ENCODE assay signal across 19 cellular contexts in the genomic region with DNA sequence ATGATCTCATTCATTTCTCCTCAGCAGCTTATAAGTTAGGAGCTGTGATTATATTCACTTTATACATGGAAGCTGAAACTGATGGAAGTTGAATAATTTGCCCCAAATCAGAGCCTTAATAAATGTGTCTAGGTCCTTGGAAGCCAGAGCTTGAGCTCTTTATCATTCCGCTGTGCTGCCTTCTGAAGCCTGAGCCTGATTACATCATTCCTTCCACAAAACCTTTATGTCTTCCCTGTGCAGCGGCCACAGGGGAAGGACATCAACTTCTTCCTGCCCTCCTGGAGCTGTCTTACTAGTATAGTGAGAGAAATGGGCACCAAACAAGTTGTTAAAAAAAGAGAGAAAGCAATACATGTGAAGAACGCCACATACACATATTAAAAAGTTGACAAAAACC. TPM values are rescaled to one million over a fixed set of nuclear protein-coding genes. Genes with fewer than 3 reads are reported as not detected.
A peak's percentile ranks its signal among the peaks of the same experiment; 100 is the strongest.
DNase-seq lines count a peak whose midpoint lies in the region; ATAC-seq, FAIRE-seq and TF ChIP-seq lines count a peak whose summit lies in the region.
"Had no signal": no experiment of that assay in that cellular context is flagged by ENCODE, and none has a peak within 500 bp of the region (broad histone marks: within the 10 kb centered on the region; RNA-seq: fewer than 3 reads in every experiment).

No MANE protein-coding gene starts in this region.

- no peak overlapping the region for H3K4ac ChIP-seq in H1 (replicated peaks; ENCODE audit: insufficient read length, low read depth, low read length)

- H3K36me3 ChIP-seq in BLaER1: 0 out of 2 replicates have a peak, but pooled peaks cover 3% of the 10 kb centered on the region
- no peaks in the 10 kb centered on the region for H3K36me3 ChIP-seq in CD8-positive, alpha-beta T cell (ENCODE audit: insufficient read depth, low read length)
- H3K36me3 ChIP-seq in H1 (ENCODE audit: control insufficient read depth in 2 of 4, insufficient read depth in 4 of 4, low read length in 3 of 4): no peaks in the 10 kb centered on the region
- H3K36me3 ChIP-seq: HAP-1 had no signal

- ATAC-seq in CD8-positive, alpha-beta T cell: no peak
- no peak for ATAC-seq in GM19452 (IDR thresholded peaks at IDR 0.05; ENCODE audit: unreplicated experiment)
- ATAC-seq: A549 had no signal

- H3K4me3 ChIP-seq in BLaER1 (no peak overlapping the region), H1 (ENCODE audit: extremely low read depth in 1 of 4, insufficient read depth in 2 of 4, low read depth in 3 of 4, low read length in 4 of 4) (no peak overlapping the region)
- no peak overlapping the region for H3K4me3 ChIP-seq in CD8-positive, alpha-beta T cell (ENCODE audit: low read depth, low read length)
- H3K4me3 ChIP-seq: A549, HAP-1 had no signal

- H3K9me3 Mint-ChIP-seq in CD8-positive, alpha-beta T cell: no peaks in the 10 kb centered on the region
- H3K9me3 Mint-ChIP-seq: IgD-negative memory B cell had no signal

- peaks cover 8% of the 10 kb centered on the region; the same call in 1 of the 2 replicates for H3K79me1 ChIP-seq in H1 (ENCODE audit: low read depth, low read length)

- no peak for TF ChIP-seq POLR2A in H1 (IDR thresholded peaks at IDR 0.05; ENCODE audit: control extremely low read depth in 1 of 2, low read depth in 2 of 2, low read length in 2 of 2)

- H3K27me3 Mint-ChIP-seq in CD8-positive, alpha-beta T cell (ENCODE audit: low read depth): no peaks in the 10 kb centered on the region

- POLR2A ChIA-PET in CD8-positive, alpha-beta T cell (lab: Charles Lee): interaction anchor here (0.6 to 1.4 kb wide), 6 partner anchors 8 to 78 kb away, joined by 3 to 5 read pairs (median 4); no protein-coding TSS in a partner anchor
- POLR2A ChIA-PET in H1 (lab: Charles Lee; ENCODE audit: partially characterized antibody): interaction anchor here (0.8 to 1.6 kb wide), 3 partner anchors 7 to 20 kb away, joined by 3 to 7 read pairs (median 6); partner anchors contain the start of gene TNRC6C

- peaks cover 9 to 96% of the 10 kb centered on the region in 2 experiments; a peak in 3 of 4 replicates for H3K79me2 ChIP-seq in H1 (ENCODE audit: control insufficient read depth in 1 of 2, insufficient read depth in 2 of 2, low read length in 2 of 2)

- H4K20me1 ChIP-seq in BLaER1: peaks cover 100% of the 10 kb centered on the region
- peaks cover 0 to 9% of the 10 kb centered on the region in 2 experiments for H4K20me1 ChIP-seq in H1 (replicated peaks in 1 of 2; ENCODE audit: control insufficient read depth in 1 of 2, insufficient read depth in 2 of 2, low read length in 2 of 2)

- peaks cover 6% of the 10 kb centered on the region for H3K36me3 Mint-ChIP-seq in CD8-positive, alpha-beta T cell
- H3K36me3 Mint-ChIP-seq: IgD-negative memory B cell had no signal

- no peak overlapping the region for H2BK120ac ChIP-seq in H1 (replicated peaks; ENCODE audit: low read depth, low read length)

- no peak overlapping the region for H4K91ac ChIP-seq in H1 (replicated peaks; ENCODE audit: insufficient read length, low read length)

- H4K5ac ChIP-seq in H1 (ENCODE audit: insufficient read length, low read depth, low read length): no peak overlapping the region

- H3K4me3 Mint-ChIP-seq in CD8-positive, alpha-beta T cell: no peak overlapping the region

- no peak overlapping the region for H2BK20ac ChIP-seq in H1 (ENCODE audit: low read length)

- intact Hi-C loops in CD8-positive, alpha-beta T cell (cut with DNase I, micrococcal nuclease): no loop called here

- no peak for FAIRE-seq in H1 (lab: Jason Lieb, UNC)
- FAIRE-seq: A549, G401.6 had no signal

- no peak overlapping the region for H2AK5ac ChIP-seq in H1 (ENCODE audit: low read depth, low read length)

- no peak overlapping the region for H4K8ac ChIP-seq in H1 (ENCODE audit: extremely low read depth, insufficient read depth, low read length)

- CTCF ChIA-PET in CD8-positive, alpha-beta T cell (lab: Charles Lee): interaction anchor here (0.7 to 4.2 kb wide), 2 partner anchors 45 to 48 kb away, joined by 3 to 35 read pairs; no protein-coding TSS in a partner anchor
- CTCF ChIA-PET in H1 (lab: Charles Lee; ENCODE audit: partially characterized antibody): interaction anchor here (0.5 to 2.0 kb wide), 3 partner anchors 48 to 195 kb away, joined by 3 to 8 read pairs (median 6); no protein-coding TSS in a partner anchor

- H3K56ac ChIP-seq in H1 (replicated peaks; ENCODE audit: insufficient read length, low read depth, low read length): no peak overlapping the region

- H2BK15ac ChIP-seq in H1 (ENCODE audit: low read length): no peak overlapping the region

- H3K18ac ChIP-seq in H1 (ENCODE audit: extremely low read depth, low read length): no peak overlapping the region

- H3K9me3 ChIP-seq in BLaER1 (no peaks in the 10 kb centered on the region), H1 (ENCODE audit: insufficient read depth in 2 of 2, low read depth in 1 of 2, low read length in 1 of 2) (no peaks in the 10 kb centered on the region)
- H3K9me3 ChIP-seq in CD8-positive, alpha-beta T cell (ENCODE audit: low read length): no peaks in the 10 kb centered on the region
- H3K9me3 ChIP-seq: A549, Caco-2, HAP-1 had no signal

- no peak overlapping the region for H3K14ac ChIP-seq in H1 (ENCODE audit: insufficient read length)

- peaks cover 3% of the 10 kb centered on the region for H3K23me2 ChIP-seq in H1 (ENCODE audit: low read depth, low read length)

- TF ChIP-seq CTCF in CD8-positive, alpha-beta T cell (IDR thresholded peaks at IDR 0.05): no peak
- TF ChIP-seq CTCF in H1 (IDR thresholded peaks at IDR 0.05; ENCODE audit: control extremely low read depth in 1 of 3, insufficient read depth in 1 of 3, low read depth in 1 of 3, low read length in 3 of 3): no peak

- H3K27ac ChIP-seq in BLaER1 (no peak overlapping the region), H1 (ENCODE audit: low read depth, low read length) (no peak overlapping the region)
- no peak overlapping the region for H3K27ac ChIP-seq in CD8-positive, alpha-beta T cell (ENCODE audit: low read depth, low read length)
- H3K27ac ChIP-seq: A549 had no signal

- H3K9ac ChIP-seq in BLaER1 (no peak overlapping the region), H1 (replicated peaks in 1 of 4; ENCODE audit: extremely low read depth in 1 of 4, low read depth in 3 of 4, low read length in 3 of 4) (no peak overlapping the region)

- H3K4me1 ChIP-seq in BLaER1 (peaks cover 45% of the 10 kb centered on the region), H1 (replicated peaks in 1 of 4; ENCODE audit: control insufficient read depth in 3 of 4, insufficient read depth in 4 of 4, low read length in 3 of 4) (peaks cover 0 to 3% (median 0%) of the 10 kb centered on the region in 4 experiments; a peak in 3 of 7 replicates)
- H3K4me1 ChIP-seq in CD8-positive, alpha-beta T cell (ENCODE audit: insufficient read depth, low read length): peaks cover 91% of the 10 kb centered on the region
- H3K4me1 ChIP-seq: A549, Caco-2 had no signal

- H3K4me2 ChIP-seq in BLaER1 (0 out of 2 replicates have a peak overlapping the region, but pooled peaks have one; percentile 18), H1 (ENCODE audit: insufficient read depth in 1 of 2, low read depth in 2 of 2, low read length in 2 of 2) (no peak overlapping the region)
- H3K4me2 ChIP-seq: A549 had no signal

- H3K4me1 Mint-ChIP-seq in CD8-positive, alpha-beta T cell (ENCODE audit: low read depth): peaks cover 85% of the 10 kb centered on the region

- no peak overlapping the region for H2BK5ac ChIP-seq in H1 (ENCODE audit: low read depth, low read length)

- no peak for TF ChIP-seq EP300 in H1 (IDR thresholded peaks at IDR 0.05; ENCODE audit: borderline replicate concordance in 1 of 2, low read depth in 2 of 2, low read length in 2 of 2)

- WGBS in H1 (ENCODE audit: extremely low coverage in 1 of 2, insufficient coverage in 1 of 2, insufficient read length in 1 of 2, insufficient replicate concordance in 2 of 2, low coverage in 1 of 2, low lambda C conversion rate in 2 of 2, missing lambda C conversion rate in 1 of 2), 2 experiments: 59% methylated on average over 3 of the region's 3 CpGs; no CpG with 5 or more reads in 1 of the 2 experiments

- H2BK12ac ChIP-seq in H1 (ENCODE audit: low read depth, low read length): no peak overlapping the region

- no peak for TF ChIP-seq RAD21 in H1 (IDR thresholded peaks at IDR 0.05 in 1 of 2, conservative IDR thresholded peaks at IDR 0.05 in 1 of 2; ENCODE audit: low read depth in 2 of 2, low read length in 2 of 2)

- H2AFZ ChIP-seq in H1 (ENCODE audit: low read length): no peak overlapping the region

- no peak overlapping the region for H3K23ac ChIP-seq in H1 (ENCODE audit: insufficient read length)

- H3K27ac Mint-ChIP-seq in CD8-positive, alpha-beta T cell: peak overlapping the region; percentile 10
- H3K27ac Mint-ChIP-seq: IgD-negative memory B cell had no signal

- H3K27me3 ChIP-seq in BLaER1: peaks cover 15% of the 10 kb centered on the region
- no peaks in the 10 kb centered on the region for H3K27me3 ChIP-seq in CD8-positive, alpha-beta T cell (ENCODE audit: insufficient read depth, low read length)
- H3K27me3 ChIP-seq in H1 (replicated peaks in 1 of 4; ENCODE audit: control insufficient read depth in 3 of 4, extremely low read depth in 1 of 4, insufficient read depth in 3 of 4, low read length in 3 of 4): peaks cover 0 to under 1% (median under 1%) of the 10 kb centered on the region in 4 experiments; a peak in 2 of 7 replicates

- DNase-seq in CD8-positive, alpha-beta T cell: no peak
- DNase-seq in amniotic epithelial cell (ENCODE audit: low read depth) (peak; percentile 7), H1 (ENCODE audit: low read depth in 1 of 2, low spot score in 2 of 2) (no peak), A172 (ENCODE audit: low spot score) (no peak), NCI-H1436 treated with DMSO at 0.1 percent for 48 hours (lab: John Stamatoyannopoulos, UW) (no peak)
- DNase-seq in activated T-cell treated with anti-CD3 and anti-CD28 coated beads, Interleukin-2, amount 50 U/mL, for 48 hours: no peak
- DNase-seq: C1 segment of cervical spinal cord, Caco-2, NCI-H1105 treated with DMSO at 0.1 percent for 48 hours, NCI-H187 treated with DMSO at 0.1 percent for 48 hours, NCI-H2227 treated with DMSO at 0.1 percent for 48 hours, OCI-M1, Right ventricle myocardium superior had no signal

RNA-seq across cellular contexts. Expression of gene TNRC6C, which starts 6.9 kb away (rescaled TPM):
- 10 to 100 TPM; 49.3 to 53.8 TPM for total RNA-seq in CD8-positive, alpha-beta T cell
- 28.9 and 30.5 TPM in 2 replicates for total RNA-seq in H1 (2021; fragmentation: NEBNext Ultra II Directional; extraction: Animal tissue kit (Norgen Biotek cat#: 25700))
- 2.8 and 3.9 TPM in 2 replicates for polyA plus RNA-seq in H1 (2011; rRNA removed)
- 3.3 TPM for polyA plus RNA-seq in H1 (2011; cell fraction: cytosol; rRNA removed)
- 14.5 TPM for polyA plus RNA-seq in H1 (2011; cell fraction: nucleus; rRNA removed)
- polyA plus RNA-seq in H1 (2012, experiment 1 of 2): 10.1 to 14.3 TPM (median 11.3 TPM) in 4 replicates
- polyA plus RNA-seq in H1 (2012, experiment 2 of 2): 2.1 TPM
- polyA plus RNA-seq in H1 (2013, experiment 1 of 2): 10.5 TPM
- polyA plus RNA-seq in H1 (2013, experiment 2 of 2): 8.7 TPM
- 16.1 and 18.7 TPM in 2 replicates for polyA minus RNA-seq in H1 (2011; rRNA and poly(A)+ RNA removed)
- 11.5 TPM for polyA minus RNA-seq in H1 (2011; cell fraction: cytosol; rRNA and poly(A)+ RNA removed)
- polyA minus RNA-seq in H1 (2011; cell fraction: nucleus; rRNA and poly(A)+ RNA removed): 19.7 TPM
- 2.5 and 3.2 TPM in 2 replicates for total RNA-seq in A172 (2014; rRNA removed; shearing (Covaris generic))
